1 cellular context compared by ENCODE assay signal in genomic region chr10:122145113-122145512, GRCh38.
TF ChIP-seq lines count a peak whose summit lies in the region.

No MANE protein-coding gene starts in this region.

TF ChIP-seq in SK-N-SH, 30 proteins besides CTCF, POLR2A, EP300 and RAD21 (continued from another document):
- TF ChIP-seq ZBTB33 (IDR thresholded peaks at IDR 0.05; ENCODE audit: borderline replicate concordance, low read depth) (no peak), TCF12 (IDR thresholded peaks at IDR 0.05) (no peak), PBX3 (IDR thresholded peaks at IDR 0.05) (no peak), POLR2AphosphoS5 (IDR thresholded peaks at IDR 0.05; ENCODE audit: low read depth, low read length) (no peak), SIN3A (IDR thresholded peaks at IDR 0.05; ENCODE audit: borderline replicate concordance, low read depth, low read length) (no peak), IRF3 (IDR thresholded peaks at IDR 0.05; ENCODE audit: low read depth, low read length) (no peak), MXI1 (IDR thresholded peaks at IDR 0.05; ENCODE audit: low read depth, low read length) (no peak), YY1 (IDR thresholded peaks at IDR 0.05; ENCODE audit: low read depth) (no peak), ELF1 (IDR thresholded peaks at IDR 0.05) (no peak)
